In genomic region chr5:317086-317811, GRCh38 we compare ENCODE assay signal across 8 cellular contexts. TPM values are rescaled to one million over a fixed set of nuclear protein-coding genes. Genes with fewer than 3 reads are reported as not detected.
A peak's percentile ranks its signal among the peaks of the same experiment; 100 is the strongest.
DNase-seq lines count a peak whose midpoint lies in the region; ATAC-seq, FAIRE-seq and TF ChIP-seq lines count a peak whose summit lies in the region.

No MANE protein-coding gene starts in this region.

- POLR2A ChIA-PET in CD4-positive, alpha-beta T cell (lab: Charles Lee), result no interaction called here
- POLR2A ChIA-PET in activated CD4-positive, alpha-beta memory T cell treated with anti-CD3 and anti-CD28 coated beads, Interleukin-2, amount 10 ng/mL, durations not matched to agents 7 days and 5 days (lab: Charles Lee), result interaction anchor here (0.6 to 1.3 kb wide), 3 partner anchors 27 to 796 kb away, joined by 3 to 5 read pairs (median 5); no protein-coding TSS in a partner anchor

- ATAC-seq in CD4-positive, alpha-beta T cell (ENCODE audit: poor library complexity), result peak; percentile 29
- ATAC-seq in GM18858 (IDR thresholded peaks at IDR 0.05; ENCODE audit: unreplicated experiment), result peak; percentile 73
- ATAC-seq in HG02938 (IDR thresholded peaks at IDR 0.05; ENCODE audit: unreplicated experiment), result peak; percentile 57
- peak; percentile 37 for ATAC-seq in sciatic nerve

- TF ChIP-seq CTCF in CD4-positive, alpha-beta T cell (IDR thresholded peaks at IDR 0.05), result no peak
- TF ChIP-seq CTCF in ascending aorta (IDR thresholded peaks at IDR 0.05), result peak in 1 of 3 experiments; percentile 40

- H3K36me3 ChIP-seq in ascending aorta, result peaks cover 12 to 44% of the 10 kb centered on the region in 2 donors

- peaks cover 35% of the 10 kb centered on the region for H3K27me3 ChIP-seq in CD4-positive, alpha-beta T cell (ENCODE audit: control insufficient read depth, insufficient read depth, low read length)
- H3K27me3 ChIP-seq in ascending aorta, result peaks cover 9% of the 10 kb centered on the region

- peaks cover 9% of the 10 kb centered on the region in 2 donors for H3K4me1 ChIP-seq in ascending aorta

- H3K4me3 ChIP-seq in ascending aorta, result no peak overlapping the region

- peaks cover 16% of the 10 kb centered on the region for H3K36me3 Mint-ChIP-seq in CD4-positive, alpha-beta T cell (ENCODE audit: low read depth)
- peaks cover 3% of the 10 kb centered on the region for H3K36me3 Mint-ChIP-seq in activated CD4-positive, alpha-beta memory T cell treated with anti-CD3 and anti-CD28 coated beads, Interleukin-2, amount 10 ng/mL, durations not matched to agents 7 days and 5 days (ENCODE audit: low read depth)

- H3K9me3 ChIP-seq in CD4-positive, alpha-beta T cell (ENCODE audit: control insufficient read depth, low read length), result no peaks in the 10 kb centered on the region
- H3K9me3 ChIP-seq in ascending aorta, result no peaks in the 10 kb centered on the region

- H3K4me3 Mint-ChIP-seq in CD4-positive, alpha-beta T cell, result no peak overlapping the region
- H3K4me3 Mint-ChIP-seq in activated CD4-positive, alpha-beta memory T cell treated with anti-CD3 and anti-CD28 coated beads, Interleukin-2, amount 10 ng/mL, durations not matched to agents 7 days and 5 days, result no peak overlapping the region

- H3K27ac ChIP-seq in CD4-positive, alpha-beta T cell (ENCODE audit: low read depth, low read length), result no peak overlapping the region
- no peak overlapping the region for H3K27ac ChIP-seq in ascending aorta

- H3K4me1 Mint-ChIP-seq in CD4-positive, alpha-beta T cell (ENCODE audit: low read depth), result no peaks in the 10 kb centered on the region
- H3K4me1 Mint-ChIP-seq in activated CD4-positive, alpha-beta memory T cell treated with anti-CD3 and anti-CD28 coated beads, Interleukin-2, amount 10 ng/mL, durations not matched to agents 7 days and 5 days, result peaks cover 9% of the 10 kb centered on the region

- no peak overlapping the region for H3K27ac Mint-ChIP-seq in CD4-positive, alpha-beta T cell
- no peak overlapping the region for H3K27ac Mint-ChIP-seq in activated CD4-positive, alpha-beta memory T cell treated with anti-CD3 and anti-CD28 coated beads, Interleukin-2, amount 10 ng/mL, durations not matched to agents 7 days and 5 days

- intact Hi-C loops in CD4-positive, alpha-beta T cell (cut with DNase I, micrococcal nuclease), result loop anchor here in 1 of 2 experiments (2.0 kb wide), 1 partner anchor 110 kb away; no protein-coding TSS in a partner anchor
- intact Hi-C loops in sciatic nerve (cut with DNase I), result no loop called here
- intact Hi-C loops in ascending aorta (cut with DNase I), result no loop called here

- FAIRE-seq in frontal cortex (lab: Jason Lieb, UNC), result no peak

- no peak for DNase-seq in CD4-positive, alpha-beta T cell
- DNase-seq in NCI-H2081 treated with DMSO at 0.1 percent for 48 hours (lab: John Stamatoyannopoulos, UW), result peak; percentile 52
- DNase-seq in activated CD4-positive, alpha-beta memory T cell treated with anti-CD3 and anti-CD28 coated beads, Interleukin-2, amount 10 ng/mL, durations not matched to agents 7 days and 5 days, result peak; percentile 61
- DNase-seq in frontal cortex (ENCODE audit: low spot score in 2 of 2), result peak; percentile 55 to 63
- no peak for DNase-seq in sciatic nerve (ENCODE audit: low spot score)
- no peak for DNase-seq in ascending aorta (ENCODE audit: low spot score in 2 of 2)

- CTCF ChIA-PET in CD4-positive, alpha-beta T cell (lab: Charles Lee), result no interaction called here
- CTCF ChIA-PET in activated CD4-positive, alpha-beta memory T cell treated with anti-CD3 and anti-CD28 coated beads, Interleukin-2, amount 10 ng/mL, durations not matched to agents 7 days and 5 days (lab: Charles Lee), result interaction anchor here (0.6 to 3.7 kb wide), 20 partner anchors 9 to 156 kb away, joined by 3 to 34 read pairs (median 4); no protein-coding TSS in a partner anchor

- H3K27me3 Mint-ChIP-seq in CD4-positive, alpha-beta T cell, result peaks cover 14% of the 10 kb centered on the region
- H3K27me3 Mint-ChIP-seq in activated CD4-positive, alpha-beta memory T cell treated with anti-CD3 and anti-CD28 coated beads, Interleukin-2, amount 10 ng/mL, durations not matched to agents 7 days and 5 days, result peaks cover 18% of the 10 kb centered on the region

- H3K9me3 Mint-ChIP-seq in CD4-positive, alpha-beta T cell, result no peaks in the 10 kb centered on the region
- H3K9me3 Mint-ChIP-seq in activated CD4-positive, alpha-beta memory T cell treated with anti-CD3 and anti-CD28 coated beads, Interleukin-2, amount 10 ng/mL, durations not matched to agents 7 days and 5 days, result no peaks in the 10 kb centered on the region

RNA-seq across cellular contexts. Expression of gene AHRR, which starts 4.3 kb away (rescaled TPM):
- under 1 TPM; 0.45 to 0.63 TPM for total RNA-seq in CD4-positive, alpha-beta T cell
- 10 to 100 TPM; 23.6 to 24.6 TPM for total RNA-seq in activated CD4-positive, alpha-beta memory T cell treated with anti-CD3 and anti-CD28 coated beads, Interleukin-2, amount 10 ng/mL, durations not matched to agents 7 days and 5 days
- total RNA-seq in frontal cortex (1.2 TPM), sciatic nerve (5.1 TPM), ascending aorta (not detected)

RNA-seq across cellular contexts. Expression of gene PDCD6, which starts 45.8 kb away (rescaled TPM):
- 10 to 100 TPM; 36.9 to 38.1 TPM for total RNA-seq in CD4-positive, alpha-beta T cell
- total RNA-seq in activated CD4-positive, alpha-beta memory T cell treated with anti-CD3 and anti-CD28 coated beads, Interleukin-2, amount 10 ng/mL, durations not matched to agents 7 days and 5 days, result 10 to 100 TPM; 85.3 to 90.4 TPM
- total RNA-seq in frontal cortex (49.7 TPM), sciatic nerve (70.3 TPM), ascending aorta (41.4 TPM)

Comparison
In these comparisons a context has a peak if more than half of its experiments do, and no peak if none do; other contexts are left out.
1. DNase-seq: peak in NCI-H2081 treated with DMSO at 0.1 percent for 48 hours (single experiment), activated CD4-positive, alpha-beta memory T cell treated with anti-CD3 and anti-CD28 coated beads, Interleukin-2, amount 10 ng/mL, durations not matched to agents 7 days and 5 days (single experiment) and frontal cortex (2 of 2); none in CD4-positive, alpha-beta T cell (0 of 10), sciatic nerve (single experiment) and ascending aorta (0 of 2).
2. Peak in every context shown above with its lines, with median percentiles within 50 percentile points of each other: ATAC-seq.